In the genomic region with DNA sequence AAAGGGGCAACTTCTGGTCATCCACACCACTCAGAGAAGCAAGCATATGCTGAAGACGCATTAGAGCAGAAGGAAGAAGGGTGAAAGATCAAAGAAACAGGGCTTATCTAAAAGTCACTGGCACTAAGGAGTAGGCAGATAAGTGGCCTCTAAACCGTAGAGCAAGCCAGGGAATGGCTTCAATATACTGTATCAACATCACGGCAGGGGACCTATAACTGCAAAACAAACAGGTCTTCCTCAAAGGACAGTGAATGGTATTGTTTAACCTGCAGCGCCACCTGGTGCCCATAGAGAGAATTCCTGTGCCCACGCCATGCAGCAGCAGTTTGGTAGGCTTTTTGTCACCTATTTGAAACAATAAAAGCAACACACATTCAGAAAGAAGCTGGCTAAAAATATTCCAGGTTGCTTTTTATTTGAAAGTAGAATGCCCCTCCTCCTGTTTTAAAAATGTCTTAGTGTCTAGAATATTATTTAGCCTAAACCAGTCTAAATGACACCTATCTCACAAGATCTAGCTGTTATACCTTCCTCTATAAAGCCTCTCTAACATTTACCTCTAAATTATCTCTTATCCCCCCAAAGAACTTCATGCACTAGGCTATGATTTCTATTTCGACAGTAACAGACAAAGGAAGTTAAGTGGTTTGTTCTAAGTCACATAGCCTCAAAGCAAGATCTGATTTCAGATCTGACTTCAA, we compare ENCODE assay signal across 8 cellular contexts. TPM values are rescaled to one million over a fixed set of nuclear protein-coding genes. Genes with fewer than 3 reads are reported as not detected.
DNase-seq lines count a peak whose midpoint lies in the region; ATAC-seq, FAIRE-seq and TF ChIP-seq lines count a peak whose summit lies in the region.

No MANE protein-coding gene starts in this region.

- dilution Hi-C loops in mammary epithelial cell (cut with HindIII; ENCODE audit: low sequenced_read_pairs), result no loop called here

- H4K20me1 ChIP-seq in mammary epithelial cell (ENCODE audit: insufficient read depth, low read length), result no peaks in the 10 kb centered on the region

- in situ Hi-C loops in mammary epithelial cell (cut with MboI; ENCODE audit: low sequenced_read_pairs in 2 of 2), result loop anchor here in 1 of 2 donors (10.0 to 25.0 kb wide), 2 partner anchors 470 to 682 kb away; a partner anchor contains a TSS

- CTCF ChIA-PET in mammary epithelial cell (lab: Charles Lee; ENCODE audit: low non-redundant PET), result interaction anchor here (0.6 kb wide), 1 partner anchor 505 kb away, joined by 3 read pairs; no protein-coding TSS in a partner anchor

- H3K9ac ChIP-seq in mammary epithelial cell (ENCODE audit: insufficient read depth, low read length) (no peak overlapping the region), kidney (ENCODE audit: low read length in 2 of 2) (no peak overlapping the region)

- peaks cover 4% of the 10 kb centered on the region for H3K79me2 ChIP-seq in mammary epithelial cell (ENCODE audit: insufficient read depth, low read length)

- H3K27ac ChIP-seq in VCaP (peak overlapping the region; percentile 47), mammary epithelial cell (ENCODE audit: insufficient read depth, low read depth, low read length) (no peak overlapping the region), kidney (ENCODE audit: low read depth in 2 of 2, low read length in 2 of 2) (no peak overlapping the region)

- H3K9me3 ChIP-seq in mammary epithelial cell (replicated peaks; ENCODE audit: insufficient read depth, low read length) (no peaks in the 10 kb centered on the region), kidney (ENCODE audit: control insufficient read depth in 1 of 2, low read length in 2 of 2) (no peaks in the 10 kb centered on the region)

- H3K4me1 ChIP-seq in mammary epithelial cell (ENCODE audit: insufficient read depth, low read length) (peaks cover 18% of the 10 kb centered on the region), kidney (ENCODE audit: control insufficient read depth in 1 of 2, insufficient read depth in 1 of 2, low read depth in 1 of 2, low read length in 2 of 2) (peaks cover 0 to 7% of the 10 kb centered on the region in 2 donors)

- no TSS peak for BruUV-seq in mammary epithelial cell (replicated peaks; lab: Mats Ljungman, UMichigan)

- TF ChIP-seq CTCF in VCaP (conservative IDR thresholded peaks at IDR 0.05) (peak; percentile 96), mammary epithelial cell (conservative IDR thresholded peaks at IDR 0.05 in 1 of 2, IDR thresholded peaks at IDR 0.05 in 1 of 2; ENCODE audit: extremely low read depth in 1 of 2, insufficient read depth in 1 of 2, low read depth in 1 of 2, low read length in 2 of 2) (peak; percentile 86 to 98), kidney (IDR thresholded peaks at IDR 0.05; ENCODE audit: borderline replicate concordance, extremely low read depth, insufficient read depth) (peak; percentile 86)

- H3K4me3 ChIP-seq in mammary epithelial cell (replicated peaks in 1 of 3; ENCODE audit: insufficient read depth in 1 of 3, low read depth in 2 of 3, low read length in 3 of 3), result no peak overlapping the region
- H3K4me3 ChIP-seq in kidney (ENCODE audit: low read length in 2 of 2), result no peak overlapping the region

- WGBS in mammary epithelial cell (ENCODE audit: low coverage, missing lambda C conversion rate), result 3% methylated on average over 5 of the region's 6 CpGs

- H3K4me2 ChIP-seq in mammary epithelial cell (ENCODE audit: insufficient read depth, low read depth, low read length), result no peak overlapping the region

- DNase-seq in NOMO-1 treated with DMSO at 0.1 percent for 48 hours (lab: John Stamatoyannopoulos, UW; ENCODE audit: unreplicated experiment) (peak; percentile 49), NOMO-1 treated with dmso at 0.1 percent for 144 hours (lab: John Stamatoyannopoulos, UW; ENCODE audit: unreplicated experiment) (no peak), NCI-H2107 (lab: John Stamatoyannopoulos, UW) (peak; percentile 53), mammary epithelial cell (peak; percentile 46), kidney (no peak)
- DNase-seq in stimulated activated CD4-positive, alpha-beta T cell treated with anti-CD3 and anti-CD28 coated beads, Interleukin-1b, Interleukin-23, amount 100 ng/mL, for 24 hours (ENCODE audit: low read depth in 4 of 4, low spot score in 1 of 4), result peak in 3 of 4 experiments; percentile 36 to 42 (median 38)

- H3K27me3 ChIP-seq in mammary epithelial cell (ENCODE audit: insufficient read depth, low read length), result no peaks in the 10 kb centered on the region

- peak; percentile 3 for FAIRE-seq in kidney (lab: Jason Lieb, UNC)

- no peak overlapping the region for H2AFZ ChIP-seq in mammary epithelial cell (ENCODE audit: low read depth, low read length)

- H3K36me3 ChIP-seq in mammary epithelial cell (ENCODE audit: insufficient read depth, low read length) (peaks cover 17% of the 10 kb centered on the region), kidney (ENCODE audit: control insufficient read depth in 1 of 2, insufficient read depth in 2 of 2, low read length in 2 of 2) (peaks cover 31 to 56% of the 10 kb centered on the region in 2 donors)

- ATAC-seq in HG02981 (IDR thresholded peaks at IDR 0.05; ENCODE audit: unreplicated experiment), result peak; percentile 96

- intact Hi-C loops in mammary epithelial cell (cut with micrococcal nuclease), result loop anchor here (1.0 to 10.0 kb wide), 3 partner anchors 32 to 680 kb away; no protein-coding TSS in a partner anchor
- intact Hi-C loops in kidney (cut with DNase I), result no loop called here

RNA-seq across cellular contexts. Expression of a gene that starts 21.8 kb away (rescaled TPM):
- 100 to 1,000 TPM in 1 of 2 donors, 10 to 100 TPM in 1; 56.4 to 112 TPM for total RNA-seq in mammary epithelial cell
- polyA plus RNA-seq in mammary epithelial cell, result 40.8 TPM
- 82.7 TPM for polyA minus RNA-seq in mammary epithelial cell
- 67.5 TPM for total RNA-seq in kidney
- polyA plus RNA-seq in kidney (ENCODE audit: insufficient read depth, low read depth, low replicate concordance), result 16.9 TPM

Comparison
In these comparisons a context has a peak if more than half of its experiments do, and no peak if none do; other contexts are left out.
1. DNase-seq: peak in NOMO-1 treated with DMSO at 0.1 percent for 48 hours (single experiment), NCI-H2107 (single experiment), mammary epithelial cell (single experiment) and stimulated activated CD4-positive, alpha-beta T cell treated with anti-CD3 and anti-CD28 coated beads, Interleukin-1b, Interleukin-23, amount 100 ng/mL, for 24 hours (3 of 4); none in NOMO-1 treated with dmso at 0.1 percent for 144 hours (single experiment) and kidney (single experiment).
2. Peak in every context shown above with its lines, with median percentiles within 50 percentile points of each other: CTCF ChIP-seq.